In genomic region chr4:20030108-20030507, GRCh38 we compare ENCODE assay signal across 20 cellular contexts.
A peak's percentile ranks its signal among the peaks of the same experiment; 100 is the strongest.
DNase-seq lines count a peak whose midpoint lies in the region; ATAC-seq, FAIRE-seq and TF ChIP-seq lines count a peak whose summit lies in the region.
"Had no signal": no experiment of that assay in that cellular context is flagged by ENCODE, and none has a peak within 500 bp of the region (broad histone marks: within the 10 kb centered on the region; RNA-seq: fewer than 3 reads in every experiment).

No MANE protein-coding gene starts in this region.

- TF ChIP-seq CTCF in colonic mucosa (IDR thresholded peaks at IDR 0.05): no peak
- TF ChIP-seq CTCF in mucosa of descending colon (IDR thresholded peaks at IDR 0.05): no peak
- no peak for TF ChIP-seq CTCF in OCI-LY7 (conservative IDR thresholded peaks at IDR 0.05; ENCODE audit: low read length)

- CTCF ChIA-PET in OCI-LY7 (lab: Charles Lee; ENCODE audit: unreplicated experiment): no interaction called here

- H3K4me3 ChIP-seq in colonic mucosa (no peak overlapping the region), mucosa of descending colon (no peak overlapping the region), OCI-LY7 (ENCODE audit: low read depth, low read length, poor library complexity, severe bottlenecking) (no peak overlapping the region)
- H3K4me3 ChIP-seq: HAP-1 had no signal

- H3K27ac ChIP-seq in colonic mucosa: peak overlapping the region; percentile 11
- no peak overlapping the region for H3K27ac ChIP-seq in OCI-LY7 (ENCODE audit: low read depth, low read length, poor library complexity, severe bottlenecking)

- H3K9ac ChIP-seq in colonic mucosa (ENCODE audit: low read depth in 2 of 2, low read length in 2 of 2): no peak overlapping the region

- intact Hi-C loops in colonic mucosa (cut with DNase I) (no loop called here), mucosa of descending colon (cut with DNase I, micrococcal nuclease) (no loop called here), left ventricle myocardium superior (cut with micrococcal nuclease) (no loop called here), OCI-LY7 (cut with micrococcal nuclease; ENCODE audit: unreplicated experiment) (no loop called here)

- no TSS peak for BruUV-seq in OCI-LY7 (replicated peaks; lab: Mats Ljungman, UMichigan)

- H4K20me1 ChIP-seq in OCI-LY7 (ENCODE audit: insufficient read depth, low read length): no peaks in the 10 kb centered on the region

- FAIRE-seq in RCC 7860 (lab: Jason Lieb, UNC): peak; percentile 35
- FAIRE-seq: GM12891, GM18507, H54 had no signal

- H3K36me3 ChIP-seq in colonic mucosa (no peaks in the 10 kb centered on the region), mucosa of descending colon (ENCODE audit: low read depth) (no peaks in the 10 kb centered on the region), OCI-LY7 (ENCODE audit: insufficient read depth, low read length) (no peaks in the 10 kb centered on the region)
- H3K36me3 ChIP-seq: HAP-1 had no signal

- no peak overlapping the region for H3K4me2 ChIP-seq in OCI-LY7 (ENCODE audit: low read length)

- H3K9me3 ChIP-seq in colonic mucosa (no peaks in the 10 kb centered on the region), mucosa of descending colon (no peaks in the 10 kb centered on the region), OCI-LY7 (ENCODE audit: low read length) (no peaks in the 10 kb centered on the region)
- H3K9me3 ChIP-seq: HAP-1 had no signal

- DNase-seq in RCC 7860 (ENCODE audit: low spot score) (no peak), colonic mucosa (no peak), mucosa of descending colon (no peak), left ventricle myocardium superior (no peak), OCI-LY7 (ENCODE audit: low spot score) (no peak)
- DNase-seq: C1 segment of cervical spinal cord; Calu3; CD4-positive, alpha-beta memory T cell; COR-L47; DMS53; DMS79 treated with DMSO at 0.1 percent for 48 hours; GF-D8; GOT3; HFFc6 had no signal

- no peaks in the 10 kb centered on the region for H3K27me3 ChIP-seq in colonic mucosa

- no peaks in the 10 kb centered on the region for H3K9me2 ChIP-seq in OCI-LY7 (ENCODE audit: insufficient read depth, low read length)

- ATAC-seq in mucosa of descending colon (peak; percentile 76), left ventricle myocardium superior (no peak), HG03565 (IDR thresholded peaks at IDR 0.05; ENCODE audit: unreplicated experiment) (no peak), GM18867 (IDR thresholded peaks at IDR 0.05; ENCODE audit: unreplicated experiment) (no peak)

- H3K79me2 ChIP-seq in OCI-LY7 (ENCODE audit: insufficient read depth, low read depth, low read length): no peaks in the 10 kb centered on the region

- H3K4me1 ChIP-seq in colonic mucosa: no peaks in the 10 kb centered on the region
- H3K4me1 ChIP-seq in mucosa of descending colon (ENCODE audit: low read depth): peaks cover 2% of the 10 kb centered on the region
- H3K4me1 ChIP-seq in OCI-LY7 (ENCODE audit: insufficient read depth, low read length, poor library complexity, severe bottlenecking): no peaks in the 10 kb centered on the region
- H3K4me1 ChIP-seq: HAP-1 had no signal

- POLR2A ChIA-PET in OCI-LY7 (lab: Charles Lee): no interaction called here

- H2AFZ ChIP-seq in OCI-LY7 (ENCODE audit: low read length): no peak overlapping the region
